ENCODE assay signal across 8 cellular contexts in the genomic region with DNA sequence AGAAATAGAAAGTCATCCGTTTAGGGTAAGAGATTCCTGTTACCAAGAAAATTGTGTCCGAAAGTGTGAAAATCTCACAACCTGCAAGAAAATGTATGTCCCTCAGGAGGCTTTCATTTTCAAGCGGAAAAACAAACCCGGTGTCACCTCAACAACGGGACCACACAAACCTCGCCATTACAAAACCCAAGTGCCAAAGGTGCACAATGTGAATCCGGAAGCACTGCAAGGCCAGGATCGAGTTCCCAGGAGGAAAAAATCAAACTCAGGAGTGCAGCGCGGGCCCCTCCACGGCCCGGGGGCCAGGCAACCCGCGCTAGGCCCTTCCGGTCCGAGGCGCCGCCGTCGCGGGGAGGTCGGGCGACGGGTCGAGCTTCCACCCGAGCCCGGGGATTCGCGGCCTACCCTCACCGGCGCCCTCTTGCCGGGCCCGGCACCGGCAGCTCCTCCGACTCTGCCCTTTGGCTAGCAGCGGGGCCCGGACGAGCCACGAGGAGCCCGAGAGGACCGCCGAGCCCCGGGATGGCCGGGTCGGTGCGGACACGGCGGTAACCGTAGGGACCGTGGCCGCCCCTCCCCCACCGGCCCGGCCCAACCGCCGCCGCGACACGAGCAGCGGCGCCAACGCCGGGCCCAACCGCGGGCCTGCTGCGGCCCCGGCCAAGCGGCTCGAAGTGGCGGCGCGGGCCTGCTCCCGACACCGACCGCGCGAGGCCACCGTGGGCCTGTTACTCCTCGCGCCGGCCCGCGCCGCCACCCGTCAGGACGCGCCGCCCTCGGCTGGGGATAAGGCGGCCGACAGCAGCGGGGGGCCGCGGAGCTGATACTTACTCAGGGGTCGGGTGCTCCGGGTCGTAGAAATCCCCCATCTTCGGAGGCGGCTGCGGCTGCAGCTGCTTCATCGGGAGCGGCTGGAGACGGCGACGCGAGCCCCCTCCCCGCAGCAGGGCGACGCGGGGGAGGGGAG. TPM values are rescaled to one million over a fixed set of nuclear protein-coding genes. Genes with fewer than 3 reads are reported as not detected.
DNase-seq lines count a peak whose midpoint lies in the region; ATAC-seq, FAIRE-seq and TF ChIP-seq lines count a peak whose summit lies in the region.

No MANE protein-coding gene starts in this region.

- TF ChIP-seq CTCF in A549 (IDR thresholded peaks at IDR 0.05) (no peak), neutrophil (IDR thresholded peaks at IDR 0.05) (no peak)

- peaks cover 26% of the 10 kb centered on the region for H3K4me1 ChIP-seq in A549
- H3K4me1 ChIP-seq in neutrophil (ENCODE audit: control insufficient read depth in 1 of 2, insufficient read depth in 1 of 2, low read depth in 1 of 2, low read length in 1 of 2): peaks cover 50 to 60% of the 10 kb centered on the region in 2 experiments
- H3K4me1 ChIP-seq in subcutaneous abdominal adipose tissue (ENCODE audit: control insufficient read depth in 5 of 5, insufficient read depth in 5 of 5, low read length in 5 of 5): peaks cover 1 to 53% (median 49%) of the 10 kb centered on the region in 5 donors

- POLR2A ChIA-PET in A549 (lab: Yijun Ruan, JAX): interaction anchor here (0.5 to 2.0 kb wide), 6 partner anchors 18 to 217 kb away, joined by 3 to 6 read pairs (median 4); a partner anchor contains a TSS

- peak overlapping the region; percentile 80 for H3K4me2 ChIP-seq in A549

- H3K36me3 ChIP-seq in neutrophil (no peaks in the 10 kb centered on the region), subcutaneous abdominal adipose tissue (ENCODE audit: control insufficient read depth in 5 of 5, insufficient read depth in 5 of 5, low read length in 5 of 5) (no peaks in the 10 kb centered on the region)

- CTCF ChIA-PET in A549 (lab: Yijun Ruan, JAX): interaction anchor here (0.6 to 1.5 kb wide), 6 partner anchors 16 to 207 kb away, joined by 3 to 4 read pairs (median 3); no protein-coding TSS in a partner anchor

- no peak for TF ChIP-seq EP300 in A549 (IDR thresholded peaks at IDR 0.05)

- FAIRE-seq in A549 (lab: Jason Lieb, UNC) (no peak), frontal cortex (lab: Jason Lieb, UNC) (no peak)

- H3K27me3 ChIP-seq in neutrophil (no peaks in the 10 kb centered on the region), subcutaneous abdominal adipose tissue (ENCODE audit: control insufficient read depth in 5 of 5, insufficient read depth in 4 of 5, low read length in 5 of 5) (no peaks in the 10 kb centered on the region)

- DNase-seq in A549 (ENCODE audit: low read depth in 1 of 2, low spot score in 1 of 2): peak in 1 of 2 experiments; percentile 18
- DNase-seq in RKO (ENCODE audit: low spot score): peak; percentile 35
- DNase-seq in activated gamma-delta T cell treated with anti-CD3 and anti-CD28 coated beads, Interleukin-2, amount 50 U/mL, for 16 hours (ENCODE audit: low read depth): peak; percentile 30
- peak; percentile 54 to 74 for DNase-seq in frontal cortex (ENCODE audit: low spot score in 2 of 2)

- H3K9ac ChIP-seq in subcutaneous abdominal adipose tissue (ENCODE audit: low read length in 5 of 5): peak overlapping the region; percentile 81 to 98 (median 97)

- no peak for TF ChIP-seq RAD21 in A549 (conservative IDR thresholded peaks at IDR 0.05 in 1 of 2, IDR thresholded peaks at IDR 0.05 in 1 of 2)

- no peaks in the 10 kb centered on the region for H3K9me3 ChIP-seq in A549
- no peaks in the 10 kb centered on the region for H3K9me3 ChIP-seq in neutrophil
- no peaks in the 10 kb centered on the region for H3K9me3 ChIP-seq in subcutaneous abdominal adipose tissue (ENCODE audit: control insufficient read depth in 5 of 5, low read length in 5 of 5)

- WGBS in A549 (ENCODE audit: missing lambda C conversion rate): under 1% methylated on average over 8 of the region's 109 CpGs

- no peak for TF ChIP-seq POLR2A in A549 (IDR thresholded peaks at IDR 0.05; ENCODE audit: low read length)

- H3K27ac ChIP-seq in A549 (peak overlapping the region; percentile 98 to 99), neutrophil (peak overlapping the region; percentile 96), subcutaneous abdominal adipose tissue (ENCODE audit: low read depth, low read length) (peak overlapping the region; percentile 94)

- H3K4me3 ChIP-seq in A549 (peak overlapping the region; percentile 95), neutrophil (ENCODE audit: low read depth in 1 of 2, low read length in 1 of 2) (peak overlapping the region; percentile 91 to 95), subcutaneous abdominal adipose tissue (ENCODE audit: low read depth in 1 of 5, low read length in 5 of 5) (peak overlapping the region; percentile 81 to 90 (median 87))

- ATAC-seq in A549 (peak; percentile 18 to 52), GM18867 (IDR thresholded peaks at IDR 0.05; ENCODE audit: unreplicated experiment) (peak; percentile 31), HG03103 (IDR thresholded peaks at IDR 0.05; ENCODE audit: low read depth, unreplicated experiment) (peak; percentile 22)

TF ChIP-seq in A549, 52 proteins besides CTCF, POLR2A, EP300 and RAD21:
- TF ChIP-seq PHF8 (IDR thresholded peaks at IDR 0.05; ENCODE audit: borderline replicate concordance, low read depth) (peak; percentile 95), JUN (IDR thresholded peaks at IDR 0.05) (peak in 1 of 2 experiments; percentile 10; a peak in 1 of 5 replicates), CHD4 (IDR thresholded peaks at IDR 0.05; ENCODE audit: borderline replicate concordance) (no peak), MAZ (IDR thresholded peaks at IDR 0.05; ENCODE audit: borderline replicate concordance, low read depth, low read length) (no peak), CBX8 (IDR thresholded peaks at IDR 0.05) (peak; percentile 36; the same call in 1 of the 2 replicates)
- TF ChIP-seq, protein P1, sequence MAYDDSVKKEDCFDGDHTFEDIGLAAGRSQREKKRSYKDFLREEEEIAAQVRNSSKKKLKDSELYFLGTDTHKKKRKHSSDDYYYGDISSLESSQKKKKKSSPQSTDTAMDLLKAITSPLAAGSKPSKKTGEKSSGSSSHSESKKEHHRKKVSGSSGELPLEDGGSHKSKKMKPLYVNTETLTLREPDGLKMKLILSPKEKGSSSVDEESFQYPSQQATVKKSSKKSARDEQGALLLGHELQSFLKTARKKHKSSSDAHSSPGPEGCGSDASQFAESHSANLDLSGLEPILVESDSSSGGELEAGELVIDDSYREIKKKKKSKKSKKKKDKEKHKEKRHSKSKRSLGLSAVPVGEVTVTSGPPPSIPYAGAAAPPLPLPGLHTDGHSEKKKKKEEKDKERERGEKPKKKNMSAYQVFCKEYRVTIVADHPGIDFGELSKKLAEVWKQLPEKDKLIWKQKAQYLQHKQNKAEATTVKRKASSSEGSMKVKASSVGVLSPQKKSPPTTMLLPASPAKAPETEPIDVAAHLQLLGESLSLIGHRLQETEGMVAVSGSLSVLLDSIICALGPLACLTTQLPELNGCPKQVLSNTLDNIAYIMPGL (CRISPR knock-in tag; IDR thresholded peaks at IDR 0.05; ENCODE audit: borderline replicate concordance): peak; percentile 99
TF ChIP-seq in A549: peak in this region for 4.

RNA-seq across cellular contexts. Expression of a gene that starts 0.6 kb away (rescaled TPM):
- polyA plus RNA-seq in A549 (2011; rRNA removed) (24.8 and 26.1 TPM in 2 replicates), A549 (2017; fragmentation: RNase III; extraction: RNeasy Plus Mini Kit Qiagen cat#74134 plus additional on column Dnase treatment) (16.8 to 18.1 TPM (median 17.0 TPM) in 3 replicates)
- polyA plus RNA-seq in A549 (2012; cell fraction: cytosol; rRNA removed): 6.9 and 8.1 TPM in 2 replicates
- 8.4 and 11.7 TPM in 2 replicates for polyA plus RNA-seq in A549 (2012; cell fraction: nucleus; rRNA removed)
- 32.4 and 36.9 TPM in 2 replicates for polyA minus RNA-seq in A549 (2011; rRNA and poly(A)+ RNA removed)
- 77.5 TPM for total RNA-seq in frontal cortex
